ENCODE assay signal across 10 cellular contexts in the genomic region with DNA sequence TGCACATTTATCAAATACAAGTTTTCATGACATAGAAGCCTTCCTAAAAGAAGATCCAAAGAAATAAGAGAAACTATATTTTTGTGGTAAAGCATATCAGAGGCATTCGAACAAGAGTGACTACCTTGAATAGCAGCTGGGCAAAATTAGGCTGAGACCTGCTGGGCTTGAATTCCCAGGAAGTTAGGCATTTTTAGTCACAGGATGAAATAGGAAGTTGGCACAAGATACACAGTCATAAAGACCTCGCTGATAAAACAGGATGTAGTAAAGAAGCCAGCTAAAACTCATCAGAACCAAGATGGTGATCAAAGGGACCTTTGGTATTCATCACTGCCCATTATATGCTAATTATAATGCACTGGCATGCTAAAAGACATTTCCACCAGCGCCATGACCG.
"Had no signal": no experiment of that assay in that cellular context is flagged by ENCODE, and none has a peak within 500 bp of the region (broad histone marks: within the 10 kb centered on the region; RNA-seq: fewer than 3 reads in every experiment).

No MANE protein-coding gene starts in this region.

- H3K4me3 ChIP-seq: GM23248, K562 had no signal

- H3K27ac ChIP-seq: GM23248, HL-60 had no signal

- H2AFZ ChIP-seq: GM23248 had no signal

- FAIRE-seq: H54, HTR-8/SVneo, K562 had no signal

- H3K9ac ChIP-seq: GM23248 had no signal

- DNase-seq: GM23248, GOT3, H9, HCEC 1CT, IMR-90, KG1 had no signal

- ATAC-seq: K562 had no signal
